8 cellular contexts compared by ENCODE assay signal in the genomic region with DNA sequence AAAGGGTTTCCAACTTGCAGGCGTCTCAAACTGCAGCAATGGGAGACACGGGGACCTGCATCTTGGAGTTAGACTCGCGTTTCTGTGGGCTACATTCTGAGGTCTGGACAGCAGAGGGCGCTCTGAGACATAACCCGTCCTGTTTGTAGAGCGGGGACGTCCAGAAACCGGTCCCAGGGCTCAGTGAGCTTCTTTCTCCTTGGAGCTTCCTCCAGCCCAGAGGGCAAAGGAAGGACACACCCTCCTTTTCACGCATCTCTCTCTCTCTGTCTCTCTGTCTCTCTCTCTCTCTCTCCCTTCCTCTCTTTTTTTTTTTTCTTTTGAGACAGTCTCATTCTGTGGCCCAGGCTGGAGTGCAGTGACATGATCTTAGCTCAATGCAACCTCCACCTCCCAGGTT. TPM values are rescaled to one million over a fixed set of nuclear protein-coding genes. Genes with fewer than 3 reads are reported as not detected.
A peak's percentile ranks its signal among the peaks of the same experiment; 100 is the strongest.
DNase-seq lines count a peak whose midpoint lies in the region; ATAC-seq, FAIRE-seq and TF ChIP-seq lines count a peak whose summit lies in the region.

No MANE protein-coding gene starts in this region.

- no peak for TF ChIP-seq EP300 in H1 (IDR thresholded peaks at IDR 0.05; ENCODE audit: borderline replicate concordance in 1 of 2, low read depth in 2 of 2, low read length in 2 of 2)

- H3K4me3 ChIP-seq in HFF-Myc (replicated peaks; ENCODE audit: low read depth, low read length) (no peak overlapping the region), NT2/D1 (ENCODE audit: insufficient read length, low read depth) (no peak overlapping the region), H1 (ENCODE audit: extremely low read depth in 1 of 4, insufficient read depth in 2 of 4, low read depth in 3 of 4, low read length in 4 of 4) (no peak overlapping the region)

- H2BK20ac ChIP-seq in H1 (ENCODE audit: low read length), result no peak overlapping the region

- no peak overlapping the region for H3K56ac ChIP-seq in H1 (replicated peaks; ENCODE audit: insufficient read length, low read depth, low read length)

- peaks cover 13% of the 10 kb centered on the region for H3K4me1 Mint-ChIP-seq in CD14-positive monocyte

- no peak overlapping the region for H3K4ac ChIP-seq in H1 (replicated peaks; ENCODE audit: insufficient read length, low read depth, low read length)

- intact Hi-C loops in CD14-positive monocyte (cut with micrococcal nuclease), result loop anchor here in 1 of 2 donors (1.0 to 5.0 kb wide), 2 partner anchors 197 to 703 kb away; no protein-coding TSS in a partner anchor

- H3K9me3 ChIP-seq in NT2/D1 (ENCODE audit: insufficient read depth, low read length), result no peaks in the 10 kb centered on the region
- no peaks in the 10 kb centered on the region for H3K9me3 ChIP-seq in H1 (ENCODE audit: insufficient read depth in 2 of 2, low read depth in 1 of 2, low read length in 1 of 2)

- TF ChIP-seq CTCF in CD14-positive monocyte (IDR thresholded peaks at IDR 0.05) (peak; percentile 76), HFF-Myc (IDR thresholded peaks at IDR 0.05; ENCODE audit: low read depth, low read length, missing control alignments) (peak; percentile 80), H1 (IDR thresholded peaks at IDR 0.05; ENCODE audit: control extremely low read depth in 1 of 3, insufficient read depth in 1 of 3, low read depth in 1 of 3, low read length in 3 of 3) (peak; percentile 79 to 91 (median 90))

- peak; percentile 84 for DNase-seq in CD14-positive monocyte (ENCODE audit: low spot score)
- DNase-seq in HFF-Myc (ENCODE audit: extremely low read depth, low read depth), result peak; percentile 69
- peak; percentile 88 for DNase-seq in NT2/D1 (ENCODE audit: low read depth, low spot score)
- peak; percentile 95 for DNase-seq in activated CD8-positive, alpha-beta memory T cell treated with anti-CD3 and anti-CD28 coated beads for 24 hours
- peak; percentile 89 to 97 for DNase-seq in H1 (ENCODE audit: low read depth in 1 of 2, low spot score in 2 of 2)
- peak; percentile 90 for DNase-seq in mesenteric fat pad (ENCODE audit: low spot score)
- DNase-seq in stimulated activated CD8-positive, alpha-beta memory T cell treated with anti-CD3 and anti-CD28 coated beads, Interleukin-4, amount 100 ng/mL, for 1 hour (ENCODE audit: low read depth in 2 of 2, low spot score in 1 of 2), result peak; percentile 66 to 69

- no peak for ATAC-seq in HG03108 (IDR thresholded peaks at IDR 0.05; ENCODE audit: unreplicated experiment)

- H4K8ac ChIP-seq in H1 (ENCODE audit: extremely low read depth, insufficient read depth, low read length), result no peak overlapping the region

- no peak overlapping the region for H2AFZ ChIP-seq in H1 (ENCODE audit: low read length)

- peaks cover 6% of the 10 kb centered on the region; the same call in 1 of the 2 replicates for H3K23me2 ChIP-seq in H1 (ENCODE audit: low read depth, low read length)

- no peaks in the 10 kb centered on the region for H3K36me3 Mint-ChIP-seq in CD14-positive monocyte

- H3K36me3 ChIP-seq in NT2/D1 (ENCODE audit: insufficient read depth, insufficient read length, low read length) (no peaks in the 10 kb centered on the region), H1 (ENCODE audit: control insufficient read depth in 2 of 4, insufficient read depth in 4 of 4, low read length in 3 of 4) (no peaks in the 10 kb centered on the region)

- peaks cover 9 to 19% (median 16%) of the 10 kb centered on the region in 3 donors for H3K27me3 Mint-ChIP-seq in CD14-positive monocyte (ENCODE audit: low read depth in 3 of 3)

- H2AK5ac ChIP-seq in H1 (ENCODE audit: low read depth, low read length), result no peak overlapping the region

- no peak overlapping the region for H2BK15ac ChIP-seq in H1 (ENCODE audit: low read length)

- H3K27ac Mint-ChIP-seq in CD14-positive monocyte, result no peak overlapping the region

- H3K23ac ChIP-seq in H1 (ENCODE audit: insufficient read length), result no peak overlapping the region

- H3K27ac ChIP-seq in H1 (ENCODE audit: low read depth, low read length), result no peak overlapping the region

- peak; percentile 39 for FAIRE-seq in H1 (lab: Jason Lieb, UNC)

- H3K79me1 ChIP-seq in H1 (ENCODE audit: low read depth, low read length), result no peaks in the 10 kb centered on the region

- no peak overlapping the region for H2BK12ac ChIP-seq in H1 (ENCODE audit: low read depth, low read length)

- CTCF ChIA-PET in H1 (lab: Charles Lee; ENCODE audit: partially characterized antibody), result interaction anchor here (0.6 to 7.6 kb wide), 49 partner anchors 8 to 1255 kb away, joined by 3 to 319 read pairs (median 4); a partner anchor contains a TSS

- H3K27me3 ChIP-seq in NT2/D1 (ENCODE audit: insufficient read depth, insufficient read length) (peaks cover 33% of the 10 kb centered on the region), H1 (replicated peaks in 1 of 4; ENCODE audit: control insufficient read depth in 3 of 4, extremely low read depth in 1 of 4, insufficient read depth in 3 of 4, low read length in 3 of 4) (peaks cover 0 to 11% (median 3%) of the 10 kb centered on the region in 4 experiments; a peak in 2 of 7 replicates)

- peaks cover 0 to 6% of the 10 kb centered on the region in 2 experiments for H4K20me1 ChIP-seq in H1 (replicated peaks in 1 of 2; ENCODE audit: control insufficient read depth in 1 of 2, insufficient read depth in 2 of 2, low read length in 2 of 2)

- POLR2A ChIA-PET in H1 (lab: Charles Lee; ENCODE audit: partially characterized antibody), result interaction anchor here (0.9 to 1.0 kb wide), 2 partner anchors 161 to 179 kb away, joined by 3 read pairs; no protein-coding TSS in a partner anchor

- no peaks in the 10 kb centered on the region for H3K79me2 ChIP-seq in H1 (ENCODE audit: control insufficient read depth in 1 of 2, insufficient read depth in 2 of 2, low read length in 2 of 2)

- peak overlapping the region; percentile 5 for H3K9ac ChIP-seq in NT2/D1 (ENCODE audit: insufficient read length, low read depth)
- H3K9ac ChIP-seq in H1 (replicated peaks in 1 of 4; ENCODE audit: extremely low read depth in 1 of 4, low read depth in 3 of 4, low read length in 3 of 4), result no peak overlapping the region

- H3K4me1 ChIP-seq in NT2/D1 (ENCODE audit: insufficient read depth, insufficient read length), result no peaks in the 10 kb centered on the region
- H3K4me1 ChIP-seq in H1 (replicated peaks in 1 of 4; ENCODE audit: control insufficient read depth in 3 of 4, insufficient read depth in 4 of 4, low read length in 3 of 4), result no peaks in the 10 kb centered on the region; a peak in 1 of 7 replicates

- no peak overlapping the region for H2BK5ac ChIP-seq in H1 (ENCODE audit: low read depth, low read length)

- no peak for TF ChIP-seq POLR2A in H1 (IDR thresholded peaks at IDR 0.05; ENCODE audit: control extremely low read depth in 1 of 2, low read depth in 2 of 2, low read length in 2 of 2)

- no peak overlapping the region for H3K18ac ChIP-seq in H1 (ENCODE audit: extremely low read depth, low read length)

- no peak overlapping the region for H3K14ac ChIP-seq in H1 (ENCODE audit: insufficient read length)

- no peak overlapping the region for H4K91ac ChIP-seq in H1 (replicated peaks; ENCODE audit: insufficient read length, low read length)

- TF ChIP-seq RAD21 in H1 (IDR thresholded peaks at IDR 0.05 in 1 of 2, conservative IDR thresholded peaks at IDR 0.05 in 1 of 2; ENCODE audit: low read depth in 2 of 2, low read length in 2 of 2), result peak; percentile 76 to 81

- H3K4me2 ChIP-seq in H1 (ENCODE audit: insufficient read depth in 1 of 2, low read depth in 2 of 2, low read length in 2 of 2), result no peak overlapping the region

- H2BK120ac ChIP-seq in H1 (replicated peaks; ENCODE audit: low read depth, low read length), result no peak overlapping the region

- H4K5ac ChIP-seq in H1 (ENCODE audit: insufficient read length, low read depth, low read length), result no peak overlapping the region

- peaks cover 0 to under 1% (median 0%) of the 10 kb centered on the region in 7 donors for H3K9me3 Mint-ChIP-seq in CD14-positive monocyte

- 10% methylated on average over 9 of the region's 10 CpGs; no CpG with 5 or more reads in 1 of the 2 experiments for WGBS in H1 (ENCODE audit: extremely low coverage in 1 of 2, insufficient coverage in 1 of 2, insufficient read length in 1 of 2, insufficient replicate concordance in 2 of 2, low coverage in 1 of 2, low lambda C conversion rate in 2 of 2, missing lambda C conversion rate in 1 of 2), 2 experiments

- H3K4me3 Mint-ChIP-seq in CD14-positive monocyte, result peak overlapping the region in 1 of 2 donors; percentile 26

TF ChIP-seq in H1, 55 proteins besides CTCF, POLR2A, EP300 and RAD21:
- TF ChIP-seq GABPA (IDR thresholded peaks at IDR 0.05; ENCODE audit: borderline replicate concordance, insufficient read depth, low read length) (peak; percentile 53; the same call in 1 of the 2 replicates), SRF (IDR thresholded peaks at IDR 0.05; ENCODE audit: low read depth, low read length) (no peak), CREB1 (IDR thresholded peaks at IDR 0.05) (0 out of 2 replicates have a peak, but pooled peaks have one; percentile 26)

RNA-seq across cellular contexts. Expression of a gene that starts 19.8 kb away (rescaled TPM):
- polyA plus RNA-seq in CD14-positive monocyte (1,000 to 10,000 TPM; 1,132 to 1,312 TPM), H1 (2011; rRNA removed) (693 and 707 TPM in 2 replicates)
- 496 and 507 TPM in 2 replicates for total RNA-seq in H1 (2021; fragmentation: NEBNext Ultra II Directional; extraction: Animal tissue kit (Norgen Biotek cat#: 25700))
- 932 TPM for polyA plus RNA-seq in H1 (2011; cell fraction: cytosol; rRNA removed)
- 683 TPM for polyA plus RNA-seq in H1 (2011; cell fraction: nucleus; rRNA removed)
- 451 to 785 TPM (median 705 TPM) in 4 replicates for polyA plus RNA-seq in H1 (2012, experiment 1 of 2)
- polyA plus RNA-seq in H1 (2012, experiment 2 of 2), result 672 TPM
- polyA plus RNA-seq in H1 (2013, experiment 1 of 2), result 1,101 TPM
- polyA plus RNA-seq in H1 (2013, experiment 2 of 2), result 1,112 TPM
- polyA minus RNA-seq in H1 (2011; rRNA and poly(A)+ RNA removed), result 205 and 258 TPM in 2 replicates
- 116 TPM for polyA minus RNA-seq in H1 (2011; cell fraction: cytosol; rRNA and poly(A)+ RNA removed)
- polyA minus RNA-seq in H1 (2011; cell fraction: nucleus; rRNA and poly(A)+ RNA removed), result 127 TPM
- total RNA-seq in mesenteric fat pad, result 419 TPM

RNA-seq across cellular contexts. Expression of a gene that starts 19.9 kb away (rescaled TPM):
- polyA plus RNA-seq in CD14-positive monocyte (10 to 100 TPM; 28.2 to 30.0 TPM), H1 (2011; rRNA removed) (64.0 and 69.7 TPM in 2 replicates)
- 47.9 and 52.2 TPM in 2 replicates for total RNA-seq in H1 (2021; fragmentation: NEBNext Ultra II Directional; extraction: Animal tissue kit (Norgen Biotek cat#: 25700))
- polyA plus RNA-seq in H1 (2011; cell fraction: cytosol; rRNA removed), result 60.0 TPM
- 79.9 TPM for polyA plus RNA-seq in H1 (2011; cell fraction: nucleus; rRNA removed)
- 29.4 to 44.5 TPM (median 41.7 TPM) in 4 replicates for polyA plus RNA-seq in H1 (2012, experiment 1 of 2)
- 39.1 TPM for polyA plus RNA-seq in H1 (2012, experiment 2 of 2)
- polyA plus RNA-seq in H1 (2013, experiment 1 of 2), result 33.5 TPM
- 31.9 TPM for polyA plus RNA-seq in H1 (2013, experiment 2 of 2)
- 64.3 and 73.2 TPM in 2 replicates for polyA minus RNA-seq in H1 (2011; rRNA and poly(A)+ RNA removed)
- polyA minus RNA-seq in H1 (2011; cell fraction: cytosol; rRNA and poly(A)+ RNA removed), result 61.1 TPM
- 38.0 TPM for polyA minus RNA-seq in H1 (2011; cell fraction: nucleus; rRNA and poly(A)+ RNA removed)
- total RNA-seq in mesenteric fat pad, result 31.5 TPM
